Comparison of ENCODE assay signal across 13 cellular contexts in genomic region chr17:80457236-80457856, GRCh38. TPM values are rescaled to one million over a fixed set of nuclear protein-coding genes. Genes with fewer than 3 reads are reported as not detected.
DNase-seq lines count a peak whose midpoint lies in the region; ATAC-seq, FAIRE-seq and TF ChIP-seq lines count a peak whose summit lies in the region.
"Had no signal": no experiment of that assay in that cellular context is flagged by ENCODE, and none has a peak within 500 bp of the region (broad histone marks: within the 10 kb centered on the region; RNA-seq: fewer than 3 reads in every experiment).

No MANE protein-coding gene starts in this region.

- peak overlapping the region; percentile 71 for H3K4me2 ChIP-seq in K562 (ENCODE audit: insufficient read depth, low read length)

- CTCF ChIA-PET in K562 (lab: Yijun Ruan, JAX; ENCODE audit: low intra/inter-chr PET ratio) = no interaction called here

- DNase-seq in DMS53 (lab: John Stamatoyannopoulos, UW) = peak; percentile 80
- peak; percentile 88 for DNase-seq in MV-4-11 (lab: John Stamatoyannopoulos, UW)
- DNase-seq in K562 (ENCODE audit: extremely low read depth in 1 of 4, low spot score in 3 of 4) = peak; percentile 47 to 69 (median 50)
- DNase-seq in ovary = no peak
- no peak for DNase-seq in adrenal gland
- no peak for DNase-seq in NCI-H748 treated with DMSO at 0.1 percent for 48 hours (lab: John Stamatoyannopoulos, UW)
- DNase-seq: DMS153, MG63, tibial artery had no signal

- H3K9me3 ChIP-seq in K562 (replicated peaks; ENCODE audit: control insufficient read depth, insufficient read depth, low read depth, low read length) (no peaks in the 10 kb centered on the region), ovary (no peaks in the 10 kb centered on the region), adrenal gland (replicated peaks in 1 of 3) (no peaks in the 10 kb centered on the region)
- H3K9me3 ChIP-seq: MG63, tibial artery had no signal

- ATAC-seq in K562 (no peak), HG02884 (IDR thresholded peaks at IDR 0.05; ENCODE audit: unreplicated experiment) (no peak), HG03571 (IDR thresholded peaks at IDR 0.05; ENCODE audit: unreplicated experiment) (no peak)
- ATAC-seq: WTC11 had no signal

- intact Hi-C loops in K562 (cut with micrococcal nuclease) = no loop called here
- intact Hi-C loops in ovary (cut with DNase I) = no loop called here
- intact Hi-C loops in adrenal gland (cut with DNase I) = no loop called here

- peaks cover 3% of the 10 kb centered on the region; the same call in 2 of the 3 replicates for H3K79me2 ChIP-seq in K562 (ENCODE audit: control insufficient read depth, insufficient read depth, low read length)

- no peak for TF ChIP-seq EP300 in K562 (IDR thresholded peaks at IDR 0.05; ENCODE audit: low read length)
- TF ChIP-seq EP300 in ovary (IDR thresholded peaks at IDR 0.05) = no peak

- H2AFZ ChIP-seq in K562 (ENCODE audit: low read depth, low read length) = peak overlapping the region; percentile 30; the same call in 1 of the 2 replicates

- no peak for TF ChIP-seq CTCF in K562 (IDR thresholded peaks at IDR 0.05 in 2 of 3, conservative IDR thresholded peaks at IDR 0.05 in 1 of 3; ENCODE audit: insufficient read depth in 2 of 3, low read depth in 1 of 3, low read length in 3 of 3)
- no peak for TF ChIP-seq CTCF in ovary (IDR thresholded peaks at IDR 0.05)
- TF ChIP-seq CTCF in adrenal gland (IDR thresholded peaks at IDR 0.05) = no peak

- H3K27me3 ChIP-seq in K562 (ENCODE audit: control insufficient read depth in 2 of 2, insufficient read depth in 2 of 2, low read length in 2 of 2) = peaks cover 18 to 39% of the 10 kb centered on the region in 2 experiments; a peak in 4 of 5 replicates
- H3K27me3 ChIP-seq in ovary = no peaks in the 10 kb centered on the region
- no peaks in the 10 kb centered on the region for H3K27me3 ChIP-seq in adrenal gland
- H3K27me3 ChIP-seq: MG63, tibial artery had no signal

- no peaks in the 10 kb centered on the region for H3K9me1 ChIP-seq in K562 (ENCODE audit: control insufficient read depth, insufficient read depth, low read length)

- TF ChIP-seq RAD21 in K562 (CRISPR knock-in tag; conservative IDR thresholded peaks at IDR 0.05 in 1 of 2, IDR thresholded peaks at IDR 0.05 in 1 of 2) = no peak

- H3K4me3 ChIP-seq in K562 (no peak overlapping the region), ovary (no peak overlapping the region), adrenal gland (no peak overlapping the region)
- H3K4me3 ChIP-seq: MG63, tibial artery had no signal

- BruUV-seq in K562 (replicated peaks; lab: Mats Ljungman, UMichigan) = no TSS peak

- H3K36me3 ChIP-seq in K562 (ENCODE audit: control insufficient read depth, insufficient read depth, low read length) = no peaks in the 10 kb centered on the region
- no peaks in the 10 kb centered on the region for H3K36me3 ChIP-seq in ovary
- no peaks in the 10 kb centered on the region for H3K36me3 ChIP-seq in adrenal gland (replicated peaks in 1 of 2)
- H3K36me3 ChIP-seq: MG63, tibial artery had no signal

- POLR2A ChIA-PET in K562 (lab: Yijun Ruan, JAX) = interaction anchor here (0.6 kb wide), 1 partner anchor 38 kb away, joined by 3 read pairs; no protein-coding TSS in a partner anchor

- peak overlapping the region in 1 of 2 experiments; percentile 82; a peak in 1 of 4 replicates for H3K9ac ChIP-seq in K562 (ENCODE audit: insufficient read depth in 1 of 2, low read depth in 2 of 2, low read length in 2 of 2)

- in situ Hi-C loops in K562 (cut with MboI) = no loop called here

- WGBS in K562 (ENCODE audit: insufficient coverage, low coverage, missing lambda C conversion rate) = 19% methylated on average over 12 of the region's 15 CpGs
- 51 to 59% (median 55%) methylated on average over 15 of the region's 15 CpGs for WGBS in ovary, 3 donors
- WGBS in adrenal gland, 4 donors = 69 to 77% (median 72%) methylated on average over 15 of the region's 15 CpGs

- H4K20me1 ChIP-seq in K562 (replicated peaks; ENCODE audit: control insufficient read depth, insufficient read depth, low read length) = peaks cover 8% of the 10 kb centered on the region; the same call in 1 of the 2 replicates

- peaks cover 36 to 53% of the 10 kb centered on the region in 2 experiments for H3K4me1 ChIP-seq in K562 (replicated peaks in 1 of 2; ENCODE audit: control insufficient read depth in 2 of 2, insufficient read depth in 2 of 2, low read length in 2 of 2)
- H3K4me1 ChIP-seq in ovary (ENCODE audit: insufficient read depth) = peaks cover 18% of the 10 kb centered on the region
- H3K4me1 ChIP-seq in adrenal gland (replicated peaks in 1 of 2) = peaks cover 14 to 20% of the 10 kb centered on the region in 2 donors

- peak; percentile 89 for FAIRE-seq in K562 (lab: Jason Lieb, UNC)
- FAIRE-seq: GM18507 had no signal

- TF ChIP-seq POLR2A in K562 (conservative IDR thresholded peaks at IDR 0.05) (no peak), ovary (IDR thresholded peaks at IDR 0.05) (no peak), adrenal gland (IDR thresholded peaks at IDR 0.05) (no peak)

- H3K27ac ChIP-seq in K562 (ENCODE audit: extremely low read depth, low read depth, low read length) = no peak overlapping the region
- peak overlapping the region; percentile 0 to 1 for H3K27ac ChIP-seq in ovary
- H3K27ac ChIP-seq in adrenal gland = no peak overlapping the region
- H3K27ac ChIP-seq: tibial artery had no signal

TF ChIP-seq in K562, 482 proteins besides CTCF, POLR2A, EP300 and RAD21 (continues in another document):
- no peak for TF ChIP-seq ATF4 (CRISPR knock-in tag; IDR thresholded peaks at IDR 0.05)

RNA-seq across cellular contexts. Expression of gene NPTX1, which starts 19.1 kb away (rescaled TPM):
- total RNA-seq in K562 (2011; cell fraction: chromatin; rRNA removed; ENCODE audit: low replicate concordance) = not detected in 2 replicates
- not detected in 2 replicates for total RNA-seq in K562 (2011; cell fraction: nucleolus; rRNA removed)
- not detected in 2 replicates for total RNA-seq in K562 (2011; cell fraction: nucleoplasm; rRNA removed)
- total RNA-seq in K562 (2014; rRNA removed) (not detected in 2 replicates), K562 (2014; rRNA removed; fragmentation: Illumina TruSeq; extraction: Trizol) (not detected in 2 replicates), K562 (2015; rRNA removed; fragmentation: Illumina TruSeq; extraction: Trizol) (not detected in 2 replicates), K562 (2021) (0.04 TPM in 1 of 2 replicates, not detected in the other), ovary (10 to 100 TPM in 1 of 7 donors, under 1 TPM in 5, not detected in 1; 0.10 to 19.8 (median 0.51) TPM), adrenal gland (10 to 100 TPM in 1 of 8 donors, 1 to 10 TPM in 7; 1.1 to 20.6 (median 5.5) TPM)
- polyA plus RNA-seq in K562 (2011; rRNA removed) (not detected in 2 replicates), K562 (2014; fragmentation: Illumina TruSeq; extraction: Trizol) (not detected in 2 replicates), K562 (2014; fragmentation: Nextera tagmentation; extraction: Ambion mirVana) (not detected), K562 (2014; rRNA removed) (not detected in 2 replicates), ovary (under 1 TPM; 0.02 to 0.18 TPM), adrenal gland (10 to 100 TPM in 1 of 3 donors, 1 to 10 TPM in 1, under 1 TPM in 1; 0.30 to 68.2 (median 1.0) TPM)
- not detected in 2 replicates for polyA plus RNA-seq in K562 (2011; cell fraction: cytosol; rRNA removed)
- 0.03 TPM in 1 of 2 replicates, not detected in the other for polyA plus RNA-seq in K562 (2011; cell fraction: nucleus; rRNA removed)
- not detected in 2 replicates for polyA plus RNA-seq in K562 (2012)
- not detected in 2 replicates for polyA minus RNA-seq in K562 (2011; rRNA and poly(A)+ RNA removed)
- 0.19 TPM in 1 of 2 replicates, not detected in the other for polyA minus RNA-seq in K562 (2011; cell fraction: cytosol; rRNA and poly(A)+ RNA removed)
- under 0.01 TPM in 1 of 2 replicates, not detected in the other for polyA minus RNA-seq in K562 (2011; cell fraction: nucleus; rRNA and poly(A)+ RNA removed)

RNA-seq across cellular contexts. Expression of gene ENDOV, which starts 42.4 kb away (rescaled TPM):
- 28.5 and 57.0 TPM in 2 replicates for total RNA-seq in K562 (2011; cell fraction: chromatin; rRNA removed; ENCODE audit: low replicate concordance)
- total RNA-seq in K562 (2011; cell fraction: nucleolus; rRNA removed) = 34.7 and 37.9 TPM in 2 replicates
- 40.0 and 51.1 TPM in 2 replicates for total RNA-seq in K562 (2011; cell fraction: nucleoplasm; rRNA removed)
- total RNA-seq in K562 (2014; rRNA removed) (3.1 and 5.2 TPM in 2 replicates), K562 (2014; rRNA removed; fragmentation: Illumina TruSeq; extraction: Trizol) (2.0 and 2.3 TPM in 2 replicates), K562 (2015; rRNA removed; fragmentation: Illumina TruSeq; extraction: Trizol) (2.8 and 3.7 TPM in 2 replicates), K562 (2021) (7.1 and 7.3 TPM in 2 replicates), ovary (10 to 100 TPM; 16.3 to 24.1 (median 21.3) TPM), adrenal gland (10 to 100 TPM in 7 of 8 donors, 1 to 10 TPM in 1; 7.1 to 26.0 (median 17.8) TPM)
- polyA plus RNA-seq in K562 (2011; rRNA removed) (7.9 and 8.2 TPM in 2 replicates), K562 (2014; fragmentation: Illumina TruSeq; extraction: Trizol) (4.3 and 5.0 TPM in 2 replicates), K562 (2014; fragmentation: Nextera tagmentation; extraction: Ambion mirVana) (1 to 10 TPM; 1.2 to 3.2 TPM), K562 (2014; rRNA removed) (3.8 and 5.6 TPM in 2 replicates), ovary (10 to 100 TPM in 1 of 2 donors, 1 to 10 TPM in 1; 8.9 to 18.0 TPM), adrenal gland (10 to 100 TPM in 2 of 3 donors, 1 to 10 TPM in 1; 9.5 to 31.9 (median 24.5) TPM)
- 6.6 and 8.3 TPM in 2 replicates for polyA plus RNA-seq in K562 (2011; cell fraction: cytosol; rRNA removed)
- 11.9 and 21.5 TPM in 2 replicates for polyA plus RNA-seq in K562 (2011; cell fraction: nucleus; rRNA removed)
- 7.7 and 9.4 TPM in 2 replicates for polyA plus RNA-seq in K562 (2012)
- 5.5 and 6.0 TPM in 2 replicates for polyA minus RNA-seq in K562 (2011; rRNA and poly(A)+ RNA removed)
- polyA minus RNA-seq in K562 (2011; cell fraction: cytosol; rRNA and poly(A)+ RNA removed) = 2.5 and 3.7 TPM in 2 replicates
- 8.9 and 14.3 TPM in 2 replicates for polyA minus RNA-seq in K562 (2011; cell fraction: nucleus; rRNA and poly(A)+ RNA removed)

Comparison
In these comparisons a context has a peak if more than half of its experiments do, and no peak if none do; other contexts are left out.
1. DNase-seq: peak in DMS53 (single experiment), MV-4-11 (single experiment) and K562 (4 of 4); none in ovary (0 of 5), adrenal gland (0 of 7) and NCI-H748 treated with DMSO at 0.1 percent for 48 hours (single experiment).
2. H3K27ac ChIP-seq: peak in ovary (2 of 2); none in K562 (single experiment) and adrenal gland (0 of 5).